In genomic region chr10:46525177-46525823, GRCh38 we compare ENCODE assay signal across 10 cellular contexts. TPM values are rescaled to one million over a fixed set of nuclear protein-coding genes. Genes with fewer than 3 reads are reported as not detected.
DNase-seq lines count a peak whose midpoint lies in the region; ATAC-seq and TF ChIP-seq lines count a peak whose summit lies in the region.
"Had no signal": no experiment of that assay in that cellular context is flagged by ENCODE, and none has a peak within 500 bp of the region (broad histone marks: within the 10 kb centered on the region; RNA-seq: fewer than 3 reads in every experiment).

No MANE protein-coding gene starts in this region.

- H3K27me3 ChIP-seq in AG04450 (ENCODE audit: control insufficient read depth, insufficient read depth, low read length): no peaks in the 10 kb centered on the region
- no peaks in the 10 kb centered on the region for H3K27me3 ChIP-seq in kidney epithelial cell (ENCODE audit: control insufficient read depth, insufficient read depth, low read length)

- CTCF ChIA-PET in AG04450 (lab: Charles Lee): interaction anchor here (1.6 kb wide), 1 partner anchor 14 kb away, joined by 3 read pairs; no protein-coding TSS in a partner anchor
- CTCF ChIA-PET in activated B cell treated with CpG ODN at 0.5 μM for 24 hours (lab: Charles Lee): no interaction called here

- no peak overlapping the region for H3K4me3 ChIP-seq in AG04450 (ENCODE audit: low read depth, low read length)
- H3K4me3 ChIP-seq in kidney epithelial cell (ENCODE audit: low read depth, low read length): no peak overlapping the region

- H3K27ac ChIP-seq in AG04450 (ENCODE audit: low read depth, low read length): peak overlapping the region; percentile 93

- H3K9me3 ChIP-seq in AG04450 (ENCODE audit: control insufficient read depth, insufficient read depth, low read length): no peaks in the 10 kb centered on the region; the same call in 1 of the 2 replicates

- no peaks in the 10 kb centered on the region for H3K4me1 Mint-ChIP-seq in activated B cell treated with CpG ODN at 0.5 μM for 24 hours
- H3K4me1 Mint-ChIP-seq: memory B cell had no signal

- intact Hi-C loops in activated B cell treated with CpG ODN at 0.5 μM for 24 hours (cut with micrococcal nuclease): no loop called here

- peak; percentile 53 for DNase-seq in AG04450 (ENCODE audit: low read depth, low spot score)
- peak; percentile 95 for DNase-seq in HCEC 1CT
- peak; percentile 14 for DNase-seq in activated B cell treated with CpG ODN at 0.5 μM for 24 hours
- peak; percentile 82 for DNase-seq in kidney epithelial cell (ENCODE audit: low read depth)
- DNase-seq in UCSD-AML1 (lab: John Stamatoyannopoulos, UW; ENCODE audit: unreplicated experiment): no peak

- ATAC-seq in activated B cell treated with CpG ODN at 0.5 μM for 24 hours (ENCODE audit: low read depth) (no peak), HG02840 (IDR thresholded peaks at IDR 0.05; ENCODE audit: low FRiP score, unreplicated experiment) (no peak), HG03520 (IDR thresholded peaks at IDR 0.05; ENCODE audit: unreplicated experiment) (no peak), GM21619 (IDR thresholded peaks at IDR 0.05; ENCODE audit: unreplicated experiment) (no peak)

- no peaks in the 10 kb centered on the region for H3K36me3 ChIP-seq in kidney epithelial cell (ENCODE audit: control insufficient read depth, insufficient read depth, low read length)

- TF ChIP-seq CTCF in AG04450 (IDR thresholded peaks at IDR 0.05; ENCODE audit: low read depth, low read length) (no peak), activated B cell treated with CpG ODN at 0.5 μM for 24 hours (IDR thresholded peaks at IDR 0.05) (no peak), kidney epithelial cell (IDR thresholded peaks at IDR 0.05; ENCODE audit: insufficient read depth, low read length, poor library complexity, severe bottlenecking) (no peak)

- H3K9me3 Mint-ChIP-seq in activated B cell treated with CpG ODN at 0.5 μM for 24 hours: no peaks in the 10 kb centered on the region
- H3K9me3 Mint-ChIP-seq: memory B cell had no signal

- H3K27me3 Mint-ChIP-seq in activated B cell treated with CpG ODN at 0.5 μM for 24 hours: no peaks in the 10 kb centered on the region
- H3K27me3 Mint-ChIP-seq: memory B cell had no signal

- POLR2A ChIA-PET in AG04450 (lab: Yijun Ruan, JAX) (interaction anchor here (1.7 kb wide), 1 partner anchor 9 kb away, joined by 7 read pairs; no protein-coding TSS in a partner anchor), activated B cell treated with CpG ODN at 0.5 μM for 24 hours (lab: Charles Lee) (no interaction called here)

- H3K27ac Mint-ChIP-seq in activated B cell treated with CpG ODN at 0.5 μM for 24 hours: no peak overlapping the region
- H3K27ac Mint-ChIP-seq: memory B cell had no signal

- no peaks in the 10 kb centered on the region for H3K36me3 Mint-ChIP-seq in activated B cell treated with CpG ODN at 0.5 μM for 24 hours (ENCODE audit: low read depth)
- H3K36me3 Mint-ChIP-seq: memory B cell had no signal

- no peak overlapping the region for H3K4me3 Mint-ChIP-seq in activated B cell treated with CpG ODN at 0.5 μM for 24 hours
- H3K4me3 Mint-ChIP-seq: memory B cell had no signal

RNA-seq across cellular contexts. Expression of gene GPRIN2, which starts 31.2 kb away (rescaled TPM):
- polyA plus RNA-seq in AG04450 (2011; rRNA removed): not detected in 2 replicates
- polyA minus RNA-seq in AG04450 (2011; rRNA and poly(A)+ RNA removed): not detected in 2 replicates
- not detected in 2 replicates for total RNA-seq in activated B cell treated with CpG ODN at 0.5 μM for 24 hours
- 9.2 and 17.0 TPM in 2 replicates for total RNA-seq in kidney epithelial cell

RNA-seq across cellular contexts. Expression of gene SYT15, which starts 53.6 kb away (rescaled TPM):
- polyA plus RNA-seq in AG04450 (2011; rRNA removed): 0.15 and 0.20 TPM in 2 replicates
- polyA minus RNA-seq in AG04450 (2011; rRNA and poly(A)+ RNA removed): 0.05 and 0.26 TPM in 2 replicates
- total RNA-seq in activated B cell treated with CpG ODN at 0.5 μM for 24 hours (0.86 and 1.1 TPM in 2 replicates), kidney epithelial cell (0.07 and 0.17 TPM in 2 replicates)
- total RNA-seq: H7 had no signal

RNA-seq across cellular contexts. Expression of gene NPY4R, which starts 59.5 kb away (rescaled TPM):
- 0.17 and 0.36 TPM in 2 replicates for polyA plus RNA-seq in AG04450 (2011; rRNA removed)
- polyA minus RNA-seq in AG04450 (2011; rRNA and poly(A)+ RNA removed): 0.78 and 0.97 TPM in 2 replicates
- total RNA-seq in activated B cell treated with CpG ODN at 0.5 μM for 24 hours: not detected in 2 replicates
- total RNA-seq in kidney epithelial cell: not detected in 2 replicates
- total RNA-seq: H7 had no signal

Comparison
In these comparisons a context has a peak if more than half of its experiments do, and no peak if none do; other contexts are left out.
1. RNA of gene GPRIN2, which starts 31.2 kb away (total RNA-seq): 9.2 to 17.0 TPM in kidney epithelial cell; not detected in activated B cell treated with CpG ODN at 0.5 μM for 24 hours; every median in the first group is over 10 times any median in the second.